ENCODE assay signal across 34 cellular contexts in the genomic region with DNA sequence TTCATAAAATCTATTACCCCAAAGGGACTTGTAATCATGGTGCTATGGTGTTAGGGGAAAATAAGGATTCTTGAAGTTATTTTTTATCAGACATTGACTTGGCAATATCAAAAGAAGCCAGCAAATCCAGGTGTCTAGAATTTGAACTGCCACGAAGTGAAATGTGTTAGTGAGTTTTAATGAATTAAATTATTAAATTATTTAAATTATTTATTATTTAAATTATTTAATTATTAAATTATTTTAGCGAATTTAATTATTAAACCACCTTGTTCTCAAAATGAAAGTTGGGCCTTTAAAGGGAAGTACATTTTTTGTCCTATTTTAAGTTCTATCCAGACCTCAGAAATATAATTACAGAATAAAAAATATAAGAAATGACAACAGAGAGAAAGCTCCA.
"Had no signal": no experiment of that assay in that cellular context is flagged by ENCODE, and none has a peak within 500 bp of the region (broad histone marks: within the 10 kb centered on the region; RNA-seq: fewer than 3 reads in every experiment).

No MANE protein-coding gene starts in this region.

- DNase-seq: activated effector memory CD4-positive, alpha-beta T cell treated with anti-CD3 and anti-CD28 coated beads, Interleukin-2, amount 50 U/mL, for 16 hours; activated effector memory CD4-positive, alpha-beta T cell treated with Interleukin-2 at 50 U/mL for 16 hours; activated gamma-delta T cell; activated gamma-delta T cell treated with Interleukin-2 at 50 U/mL for 16 hours; activated naive CD4-positive, alpha-beta T cell; activated naive CD4-positive, alpha-beta T cell treated with anti-CD3 and anti-CD28 coated beads for 36 hours; activated naive CD4-positive, alpha-beta T cell treated with anti-CD3 and anti-CD28 coated beads, Interleukin-2, amount 10 ng/mL, durations not matched to agents 7 days and 5 days; activated naive CD4-positive, alpha-beta T cell treated with anti-CD3 and anti-CD28 coated beads, Interleukin-2, amount 50 U/mL, for 16 hours; activated naive CD4-positive, alpha-beta T cell treated with Interleukin-2 at 50 U/mL for 16 hours; activated naive CD8-positive, alpha-beta T cell treated with anti-CD3 and anti-CD28 coated beads for 36 hours; activated naive CD8-positive, alpha-beta T cell treated with anti-CD3 and anti-CD28 coated beads, Interleukin-2, amount 10 ng/mL, durations not matched to agents 7 days and 5 days; activated naive CD8-positive, alpha-beta T cell treated with anti-CD3 and anti-CD28 coated beads, Interleukin-2, amount 50 U/mL, for 24 hours; activated T-cell treated with anti-CD3 and anti-CD28 coated beads, Interleukin-2, amount 50 U/mL, for 24 hours; activated T-cell treated with anti-CD3 and anti-CD28 coated beads, Interleukin-2, amount 50 U/mL, for 4 hours; activated T-cell treated with anti-CD3 and anti-CD28 coated beads, Interleukin-2, amount 50 U/mL, for 48 hours; activated T-cell treated with anti-CD3 and anti-CD28 coated beads, Interleukin-2, amount 50 U/mL, for 72 hours; adrenal gland; amniotic stem cell; amygdala; anterior cingulate cortex; aorta; body of pancreas; brain microvascular endothelial cell; caudate nucleus; central memory CD4-positive, alpha-beta T cell; cerebellar nuclear complex had no signal

- H3K27ac Mint-ChIP-seq: activated naive CD4-positive, alpha-beta T cell treated with anti-CD3 and anti-CD28 coated beads for 36 hours; activated naive CD4-positive, alpha-beta T cell treated with anti-CD3 and anti-CD28 coated beads, Interleukin-2, amount 10 ng/mL, durations not matched to agents 7 days and 5 days; activated naive CD4-positive, alpha-beta T cell treated with anti-CD3 and anti-CD28 coated beads, Interleukin-2, amount 50 U/mL, for 24 hours; activated naive CD4-positive, alpha-beta T cell treated with anti-CD3 and anti-CD28 coated beads, Interleukin-2, amount 50 U/mL, for 72 hours; activated naive CD8-positive, alpha-beta T cell; activated naive CD8-positive, alpha-beta T cell treated with anti-CD3 and anti-CD28 coated beads for 36 hours; activated naive CD8-positive, alpha-beta T cell treated with anti-CD3 and anti-CD28 coated beads, Interleukin-2, amount 10 ng/mL, durations not matched to agents 7 days and 5 days; activated naive CD8-positive, alpha-beta T cell treated with anti-CD3 and anti-CD28 coated beads, Interleukin-2, amount 50 U/mL, for 24 hours; activated T-cell treated with anti-CD3 and anti-CD28 coated beads, Interleukin-2, amount 50 U/mL, for 24 hours; activated T-cell treated with anti-CD3 and anti-CD28 coated beads, Interleukin-2, amount 50 U/mL, for 72 hours; activated T-helper 1 cell treated with anti-CD3 and anti-CD28 coated beads, Interleukin-12 subunit alpha, Interleukin-12 subunit beta, Interleukin-2, Interleukin-4 antibody, amounts not matched to agents 30 ng/mL and 10 ng/mL and 1 ng/mL, durations not matched to agents 14 hours and 24 hours and 36 hours; activated T-helper 17 cell treated with anti-CD3 and anti-CD28 coated beads, Interleukin-2, amount 50 U/mL, for 72 hours; activated T-helper 2 cell treated with anti-CD3 and anti-CD28 coated beads, Interferon-gamma antibody, Interleukin-2, Interleukin-4, amounts not matched to agents 10 μg/mL and 5 μg/mL and 100 μg/mL, durations not matched to agents 14 hours and 24 hours and 36 hours; brain had no signal

- H3K27me3 Mint-ChIP-seq: activated naive CD4-positive, alpha-beta T cell treated with anti-CD3 and anti-CD28 coated beads, Interleukin-2, amount 10 ng/mL, durations not matched to agents 7 days and 5 days; activated naive CD4-positive, alpha-beta T cell treated with anti-CD3 and anti-CD28 coated beads, Interleukin-2, amount 50 U/mL, for 24 hours; activated naive CD8-positive, alpha-beta T cell; activated naive CD8-positive, alpha-beta T cell treated with anti-CD3 and anti-CD28 coated beads for 36 hours; activated naive CD8-positive, alpha-beta T cell treated with anti-CD3 and anti-CD28 coated beads, Interleukin-2, amount 10 ng/mL, durations not matched to agents 7 days and 5 days; activated T-cell treated with anti-CD3 and anti-CD28 coated beads, Interleukin-2, amount 50 U/mL, for 24 hours; activated T-helper 17 cell treated with anti-CD3 and anti-CD28 coated beads, Interleukin-2, amount 50 U/mL, for 72 hours; central memory CD8-positive, alpha-beta T cell had no signal

- H3K36me3 Mint-ChIP-seq: activated naive CD4-positive, alpha-beta T cell treated with anti-CD3 and anti-CD28 coated beads, Interleukin-2, amount 10 ng/mL, durations not matched to agents 7 days and 5 days; activated naive CD4-positive, alpha-beta T cell treated with anti-CD3 and anti-CD28 coated beads, Interleukin-2, amount 50 U/mL, for 24 hours; activated naive CD4-positive, alpha-beta T cell treated with anti-CD3 and anti-CD28 coated beads, Interleukin-2, amount 50 U/mL, for 72 hours; activated naive CD8-positive, alpha-beta T cell; activated naive CD8-positive, alpha-beta T cell treated with anti-CD3 and anti-CD28 coated beads for 36 hours; activated naive CD8-positive, alpha-beta T cell treated with anti-CD3 and anti-CD28 coated beads, Interleukin-2, amount 10 ng/mL, durations not matched to agents 7 days and 5 days; brain had no signal

- ATAC-seq: activated naive CD4-positive, alpha-beta T cell treated with anti-CD3 and anti-CD28 coated beads, Interleukin-2, amount 50 U/mL, for 72 hours; activated naive CD8-positive, alpha-beta T cell treated with anti-CD3 and anti-CD28 coated beads, Interleukin-2, amount 50 U/mL, for 24 hours; activated T-cell treated with anti-CD3 and anti-CD28 coated beads, Interleukin-2, amount 50 U/mL, for 4 hours; activated T-cell treated with anti-CD3 and anti-CD28 coated beads, Interleukin-2, amount 50 U/mL, for 72 hours; activated T-helper 17 cell treated with anti-CD3 and anti-CD28 coated beads, Interleukin-2, amount 50 U/mL, for 72 hours; body of pancreas had no signal

- H3K9me3 Mint-ChIP-seq: activated naive CD4-positive, alpha-beta T cell treated with anti-CD3 and anti-CD28 coated beads for 36 hours; activated naive CD4-positive, alpha-beta T cell treated with anti-CD3 and anti-CD28 coated beads, Interleukin-2, amount 10 ng/mL, durations not matched to agents 7 days and 5 days; activated naive CD8-positive, alpha-beta T cell treated with anti-CD3 and anti-CD28 coated beads, Interleukin-2, amount 10 ng/mL, durations not matched to agents 7 days and 5 days; activated T-cell treated with anti-CD3 and anti-CD28 coated beads, Interleukin-2, amount 50 U/mL, for 24 hours; activated T-helper 1 cell treated with anti-CD3 and anti-CD28 coated beads, Interleukin-12 subunit alpha, Interleukin-12 subunit beta, Interleukin-2, Interleukin-4 antibody, amounts not matched to agents 30 ng/mL and 10 ng/mL and 1 ng/mL, durations not matched to agents 14 hours and 24 hours and 36 hours; activated T-helper 17 cell treated with anti-CD3 and anti-CD28 coated beads, Interleukin-2, amount 50 U/mL, for 72 hours; activated T-helper 2 cell treated with anti-CD3 and anti-CD28 coated beads, Interferon-gamma antibody, Interleukin-2, Interleukin-4, amounts not matched to agents 10 μg/mL and 5 μg/mL and 100 μg/mL, durations not matched to agents 14 hours and 24 hours and 36 hours had no signal

- H3K4me1 Mint-ChIP-seq: activated naive CD4-positive, alpha-beta T cell treated with anti-CD3 and anti-CD28 coated beads, Interleukin-2, amount 10 ng/mL, durations not matched to agents 7 days and 5 days; activated naive CD4-positive, alpha-beta T cell treated with anti-CD3 and anti-CD28 coated beads, Interleukin-2, amount 50 U/mL, for 24 hours; activated naive CD8-positive, alpha-beta T cell treated with anti-CD3 and anti-CD28 coated beads for 36 hours; activated naive CD8-positive, alpha-beta T cell treated with anti-CD3 and anti-CD28 coated beads, Interleukin-2, amount 10 ng/mL, durations not matched to agents 7 days and 5 days; activated naive CD8-positive, alpha-beta T cell treated with anti-CD3 and anti-CD28 coated beads, Interleukin-2, amount 50 U/mL, for 24 hours; activated T-helper 17 cell treated with anti-CD3 and anti-CD28 coated beads, Interleukin-2, amount 50 U/mL, for 72 hours; central memory CD8-positive, alpha-beta T cell had no signal

- H3K4me3 Mint-ChIP-seq: activated naive CD4-positive, alpha-beta T cell treated with anti-CD3 and anti-CD28 coated beads for 36 hours; activated naive CD4-positive, alpha-beta T cell treated with anti-CD3 and anti-CD28 coated beads, Interleukin-2, amount 10 ng/mL, durations not matched to agents 7 days and 5 days; activated naive CD4-positive, alpha-beta T cell treated with anti-CD3 and anti-CD28 coated beads, Interleukin-2, amount 50 U/mL, for 24 hours; activated naive CD8-positive, alpha-beta T cell; activated naive CD8-positive, alpha-beta T cell treated with anti-CD3 and anti-CD28 coated beads for 36 hours; activated naive CD8-positive, alpha-beta T cell treated with anti-CD3 and anti-CD28 coated beads, Interleukin-2, amount 10 ng/mL, durations not matched to agents 7 days and 5 days; activated naive CD8-positive, alpha-beta T cell treated with anti-CD3 and anti-CD28 coated beads, Interleukin-2, amount 50 U/mL, for 24 hours; activated T-cell treated with anti-CD3 and anti-CD28 coated beads, Interleukin-2, amount 50 U/mL, for 24 hours; activated T-cell treated with anti-CD3 and anti-CD28 coated beads, Interleukin-2, amount 50 U/mL, for 4 hours; activated T-cell treated with anti-CD3 and anti-CD28 coated beads, Interleukin-2, amount 50 U/mL, for 72 hours; activated T-helper 1 cell treated with anti-CD3 and anti-CD28 coated beads, Interleukin-12 subunit alpha, Interleukin-12 subunit beta, Interleukin-2, Interleukin-4 antibody, amounts not matched to agents 30 ng/mL and 10 ng/mL and 1 ng/mL, durations not matched to agents 14 hours and 24 hours and 36 hours; activated T-helper 17 cell treated with anti-CD3 and anti-CD28 coated beads, Interleukin-2, amount 50 U/mL, for 72 hours; brain; central memory CD8-positive, alpha-beta T cell had no signal
